Comparison of ENCODE assay signal across 1 cellular context in genomic region chr19:11125994-11126685, GRCh38.
A peak's percentile ranks its signal among the peaks of the same experiment; 100 is the strongest.
TF ChIP-seq lines count a peak whose summit lies in the region.

No MANE protein-coding gene starts in this region.

TF ChIP-seq in HepG2, 621 proteins besides CTCF, POLR2A, EP300 and RAD21 (continued from another document):
- TF ChIP-seq BATF2 (CRISPR knock-in tag; IDR thresholded peaks at IDR 0.05) (no peak), MXD3 (CRISPR knock-in tag; IDR thresholded peaks at IDR 0.05) (no peak), SMAD3 (CRISPR knock-in tag; IDR thresholded peaks at IDR 0.05) (0 out of 2 replicates have a peak, but pooled peaks have one; percentile 32), POLR2G (IDR thresholded peaks at IDR 0.05; ENCODE audit: low read depth, low read length) (0 out of 2 replicates have a peak, but pooled peaks have one; percentile 49), ZSCAN9 (CRISPR knock-in tag; IDR thresholded peaks at IDR 0.05; ENCODE audit: borderline replicate concordance) (no peak), HNF1A (IDR thresholded peaks at IDR 0.05; ENCODE audit: low read depth) (no peak), HNF1A (CRISPR knock-in tag; IDR thresholded peaks at IDR 0.05; ENCODE audit: borderline replicate concordance) (no peak), ZBTB33 (CRISPR knock-in tag; IDR thresholded peaks at IDR 0.05) (no peak), SMC3 (IDR thresholded peaks at IDR 0.05; ENCODE audit: low read length) (peak; percentile 71), CAMTA2 (CRISPR knock-in tag; IDR thresholded peaks at IDR 0.05; ENCODE audit: borderline replicate concordance) (no peak), ZNF800 (CRISPR knock-in tag; IDR thresholded peaks at IDR 0.05) (no peak), ZNF335 (CRISPR knock-in tag; IDR thresholded peaks at IDR 0.05) (no peak), KDM2A (CRISPR knock-in tag; IDR thresholded peaks at IDR 0.05; ENCODE audit: borderline replicate concordance, low read depth) (no peak), MAFF (IDR thresholded peaks at IDR 0.05; ENCODE audit: low read depth, low read length) (peak; percentile 77), U2AF2 (IDR thresholded peaks at IDR 0.05; ENCODE audit: low read depth, low read length) (no peak), SALL1 (CRISPR knock-in tag; IDR thresholded peaks at IDR 0.05) (no peak), ZNF263 (CRISPR knock-in tag; IDR thresholded peaks at IDR 0.05) (peak; percentile 70), FOXO1 (CRISPR knock-in tag; IDR thresholded peaks at IDR 0.05) (no peak), MAFK (conservative IDR thresholded peaks at IDR 0.05 in 1 of 2, IDR thresholded peaks at IDR 0.05 in 1 of 2; ENCODE audit: low read length in 2 of 2) (peak; percentile 69 to 75), SMAD9 (CRISPR knock-in tag; IDR thresholded peaks at IDR 0.05) (no peak), USF2 (IDR thresholded peaks at IDR 0.05; ENCODE audit: low read depth, low read length) (no peak), USF2 (CRISPR knock-in tag; IDR thresholded peaks at IDR 0.05; ENCODE audit: borderline replicate concordance) (no peak), ETV5 (CRISPR knock-in tag; IDR thresholded peaks at IDR 0.05; ENCODE audit: borderline replicate concordance) (peak; percentile 17; the same call in 1 of the 2 replicates), RERE (CRISPR knock-in tag; IDR thresholded peaks at IDR 0.05; ENCODE audit: low read depth) (no peak), ZBTB20 (CRISPR knock-in tag; IDR thresholded peaks at IDR 0.05; ENCODE audit: borderline replicate concordance, low read depth) (no peak), SRF (IDR thresholded peaks at IDR 0.05; ENCODE audit: low read depth, low read length) (no peak), REPIN1 (CRISPR knock-in tag; IDR thresholded peaks at IDR 0.05; ENCODE audit: borderline replicate concordance, low read depth) (no peak), NFAT5 (CRISPR knock-in tag; IDR thresholded peaks at IDR 0.05) (no peak), HIC2 (CRISPR knock-in tag; IDR thresholded peaks at IDR 0.05; ENCODE audit: low read depth) (no peak), ZNF629 (CRISPR knock-in tag; conservative IDR thresholded peaks at IDR 0.05) (no peak)
